Comparison of ENCODE assay signal across 15 cellular contexts in the genomic region with DNA sequence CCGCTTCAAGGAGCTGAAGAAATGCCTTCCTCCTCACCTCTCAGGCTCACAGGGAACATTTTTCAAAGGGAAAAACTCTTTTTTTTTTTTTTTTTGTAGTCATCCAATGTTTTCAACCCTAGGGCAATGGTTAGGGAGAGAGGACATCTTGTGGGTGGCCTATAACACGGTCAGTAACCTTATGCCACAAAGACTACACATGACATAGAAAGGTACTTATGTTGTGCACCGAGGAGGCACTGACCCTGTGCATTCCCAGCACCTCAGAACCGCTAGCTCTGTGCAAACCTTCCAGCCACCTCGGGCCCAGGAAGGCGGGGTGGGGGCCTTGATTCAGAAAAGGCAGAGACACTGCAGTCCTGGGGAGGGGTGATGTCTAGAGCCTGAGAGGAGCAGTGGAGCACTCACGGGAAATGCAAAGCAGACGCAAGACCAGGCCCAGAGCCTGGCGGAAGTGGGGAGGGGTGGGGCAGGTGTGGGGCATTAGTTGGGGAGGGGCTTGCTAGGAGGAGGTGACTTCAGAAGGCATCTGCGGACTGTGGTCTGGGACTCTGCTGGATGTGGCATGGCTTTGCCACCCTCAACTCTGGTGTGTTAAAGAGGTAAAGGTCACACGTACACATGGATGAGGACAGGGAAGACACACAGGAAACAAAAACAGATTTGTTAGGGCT.
DNase-seq lines count a peak whose midpoint lies in the region; ATAC-seq, FAIRE-seq and TF ChIP-seq lines count a peak whose summit lies in the region.
"Had no signal": no experiment of that assay in that cellular context is flagged by ENCODE, and none has a peak within 500 bp of the region (broad histone marks: within the 10 kb centered on the region; RNA-seq: fewer than 3 reads in every experiment).

No MANE protein-coding gene starts in this region.

- DNase-seq in CD4-positive, alpha-beta T cell, result peak in 5 of 10 experiments; percentile 8 to 22 (median 16)
- DNase-seq in GM12891 (ENCODE audit: insufficient read length, low spot score), result no peak
- peak in 21 of 34 experiments; percentile 3 to 44 (median 21) for DNase-seq in T-cell
- peak in 1 of 2 donors; percentile 26 for DNase-seq in memory B cell (ENCODE audit: low spot score in 2 of 2)
- no peak for DNase-seq in GM03348 (ENCODE audit: low spot score)
- DNase-seq: effector CD4-positive, alpha-beta T cell; foreskin keratinocyte; NCI-H1417 treated with DMSO at 0.1 percent for 48 hours; SJCRH30 had no signal

- peak; percentile 55 for FAIRE-seq in GM12891 (lab: Jason Lieb, UNC)
- FAIRE-seq: islet of Langerhans had no signal

- H3K27ac Mint-ChIP-seq in CD4-positive, alpha-beta T cell, result peak overlapping the region; percentile 13
- H3K27ac Mint-ChIP-seq in T-cell (peak overlapping the region in 1 of 2 donors; percentile 68), memory B cell (peak overlapping the region; percentile 45)
- H3K27ac Mint-ChIP-seq: activated T-helper 1 cell treated with anti-CD3 and anti-CD28 coated beads, Interleukin-12 subunit alpha, Interleukin-12 subunit beta, Interleukin-2, Interleukin-4 antibody, amounts not matched to agents 30 ng/mL and 10 ng/mL and 1 ng/mL, durations not matched to agents 14 hours and 24 hours and 36 hours had no signal

- no peaks in the 10 kb centered on the region for H3K9me3 Mint-ChIP-seq in CD4-positive, alpha-beta T cell
- H3K9me3 Mint-ChIP-seq in T-cell (no peaks in the 10 kb centered on the region), memory B cell (no peaks in the 10 kb centered on the region)
- H3K9me3 Mint-ChIP-seq: activated T-helper 1 cell treated with anti-CD3 and anti-CD28 coated beads, Interleukin-12 subunit alpha, Interleukin-12 subunit beta, Interleukin-2, Interleukin-4 antibody, amounts not matched to agents 30 ng/mL and 10 ng/mL and 1 ng/mL, durations not matched to agents 14 hours and 24 hours and 36 hours; CD8-positive, alpha-beta memory T cell had no signal

- no peaks in the 10 kb centered on the region for H3K27me3 ChIP-seq in CD4-positive, alpha-beta T cell (ENCODE audit: control insufficient read depth, insufficient read depth, low read length)
- H3K27me3 ChIP-seq: body of pancreas, foreskin keratinocyte had no signal

- H3K36me3 Mint-ChIP-seq in CD4-positive, alpha-beta T cell (ENCODE audit: low read depth), result peaks cover 26% of the 10 kb centered on the region
- H3K36me3 Mint-ChIP-seq in T-cell (peaks cover 25% of the 10 kb centered on the region), memory B cell (peaks cover 9% of the 10 kb centered on the region)

- TF ChIP-seq POLR2A in GM12891 (IDR thresholded peaks at IDR 0.05; ENCODE audit: low read depth, low read length), result no peak

- CTCF ChIA-PET in CD4-positive, alpha-beta T cell (lab: Charles Lee), result no interaction called here
- CTCF ChIA-PET in T-cell (lab: Charles Lee), result interaction anchor here in 1 of 2 donors (0.7 kb wide), 1 partner anchor 222 kb away, joined by 5 read pairs; no protein-coding TSS in a partner anchor

- H3K27ac ChIP-seq in CD4-positive, alpha-beta T cell (ENCODE audit: low read depth, low read length), result no peak overlapping the region
- H3K27ac ChIP-seq: body of pancreas, foreskin keratinocyte, SJCRH30 had no signal

- peaks cover 24% of the 10 kb centered on the region for H3K4me1 Mint-ChIP-seq in CD4-positive, alpha-beta T cell (ENCODE audit: low read depth)
- H3K4me1 Mint-ChIP-seq in T-cell (peaks cover 8 to 28% (median 15%) of the 10 kb centered on the region in 3 donors), memory B cell (peaks cover 29% of the 10 kb centered on the region)

- peak; percentile 63 for ATAC-seq in CD4-positive, alpha-beta T cell (ENCODE audit: poor library complexity)
- ATAC-seq in T-cell (replicated peaks in 1 of 4), result peak; percentile 43 to 66 (median 60)
- peak; percentile 97 for ATAC-seq in memory B cell (ENCODE audit: low read depth)
- no peak for ATAC-seq in HG02884 (IDR thresholded peaks at IDR 0.05; ENCODE audit: unreplicated experiment)
- ATAC-seq in HG03045 (IDR thresholded peaks at IDR 0.05; ENCODE audit: unreplicated experiment), result no peak
- ATAC-seq: body of pancreas, foreskin keratinocyte had no signal

- peak overlapping the region; percentile 54 for H3K4me3 Mint-ChIP-seq in CD4-positive, alpha-beta T cell
- H3K4me3 Mint-ChIP-seq in T-cell, result peak overlapping the region in 1 of 3 donors; percentile 8
- H3K4me3 Mint-ChIP-seq in memory B cell, result peak overlapping the region; percentile 68
- H3K4me3 Mint-ChIP-seq: activated T-helper 1 cell treated with anti-CD3 and anti-CD28 coated beads, Interleukin-12 subunit alpha, Interleukin-12 subunit beta, Interleukin-2, Interleukin-4 antibody, amounts not matched to agents 30 ng/mL and 10 ng/mL and 1 ng/mL, durations not matched to agents 14 hours and 24 hours and 36 hours had no signal

- no peaks in the 10 kb centered on the region for H3K27me3 Mint-ChIP-seq in CD4-positive, alpha-beta T cell
- H3K27me3 Mint-ChIP-seq in T-cell (no peaks in the 10 kb centered on the region), memory B cell (no peaks in the 10 kb centered on the region)
- H3K27me3 Mint-ChIP-seq: CD8-positive, alpha-beta memory T cell had no signal

- POLR2A ChIA-PET in CD4-positive, alpha-beta T cell (lab: Charles Lee), result interaction anchor here (0.8 kb wide), 1 partner anchor 69 kb away, joined by 3 read pairs; the partner anchor contains the start of gene MDM4
- POLR2A ChIA-PET in T-cell (lab: Charles Lee), result no interaction called here

- H3K9me3 ChIP-seq in CD4-positive, alpha-beta T cell (ENCODE audit: control insufficient read depth, low read length), result no peaks in the 10 kb centered on the region
- H3K9me3 ChIP-seq: body of pancreas, SJCRH30 had no signal

- intact Hi-C loops in CD4-positive, alpha-beta T cell (cut with DNase I, micrococcal nuclease), result no loop called here

- TF ChIP-seq CTCF in CD4-positive, alpha-beta T cell (IDR thresholded peaks at IDR 0.05), result no peak

TF ChIP-seq in GM12891, 5 proteins besides CTCF, POLR2A, EP300 and RAD21:
- TF ChIP-seq SPI1 (IDR thresholded peaks at IDR 0.05; ENCODE audit: low read depth, low read length) (no peak), POU2F2 (IDR thresholded peaks at IDR 0.05; ENCODE audit: low read depth, low read length) (no peak), PAX5 (IDR thresholded peaks at IDR 0.05; ENCODE audit: insufficient read depth, low read length, severe bottlenecking) (no peak), POLR2AphosphoS5 (IDR thresholded peaks at IDR 0.05; ENCODE audit: low read depth, low read length) (no peak), TAF1 (IDR thresholded peaks at IDR 0.05; ENCODE audit: low read depth, low read length) (no peak)

Comparison
In these comparisons a context has a peak if more than half of its experiments do, and no peak if none do; other contexts are left out.
1. ATAC-seq: peak in CD4-positive, alpha-beta T cell (single experiment), T-cell (4 of 4) and memory B cell (single experiment); none in HG02884 (single experiment) and HG03045 (single experiment).
2. DNase-seq: peak in T-cell (21 of 34); none in GM12891 (single experiment) and GM03348 (single experiment).